In genomic region chr2:64007924-64008323, GRCh38 we compare ENCODE assay signal across 15 cellular contexts. TPM values are rescaled to one million over a fixed set of nuclear protein-coding genes. Genes with fewer than 3 reads are reported as not detected.
DNase-seq lines count a peak whose midpoint lies in the region; ATAC-seq and TF ChIP-seq lines count a peak whose summit lies in the region.
"Had no signal": no experiment of that assay in that cellular context is flagged by ENCODE, and none has a peak within 500 bp of the region (broad histone marks: within the 10 kb centered on the region; RNA-seq: fewer than 3 reads in every experiment).

No MANE protein-coding gene starts in this region.

- TF ChIP-seq CTCF in WTC11 (IDR thresholded peaks at IDR 0.05): no peak
- TF ChIP-seq CTCF in adrenal gland (IDR thresholded peaks at IDR 0.05): no peak

- H3K4me3 ChIP-seq in adrenal gland: no peak overlapping the region
- H3K4me3 ChIP-seq: BLaER1, GM23248 had no signal

- no peak for ATAC-seq in Right ventricle myocardium inferior
- ATAC-seq in Right ventricle myocardium superior (ENCODE audit: poor library complexity): no peak
- no peak for ATAC-seq in WTC11
- no peak for ATAC-seq in HG03097 (IDR thresholded peaks at IDR 0.05; ENCODE audit: low FRiP score, unreplicated experiment)

- H3K4me1 Mint-ChIP-seq in WTC11: peaks cover 4% of the 10 kb centered on the region

- no peaks in the 10 kb centered on the region for H3K36me3 ChIP-seq in adrenal gland (replicated peaks in 1 of 2)

- CTCF ChIA-PET in WTC11 (lab: Charles Lee): no interaction called here

- no peak overlapping the region for H3K4me3 Mint-ChIP-seq in WTC11
- H3K4me3 Mint-ChIP-seq: CD4-positive, CD25-positive, alpha-beta regulatory T cell had no signal

- no peaks in the 10 kb centered on the region for H3K36me3 Mint-ChIP-seq in WTC11

- WGBS in adrenal gland, 4 donors: 82 to 90% (median 85%) methylated on average over 7 of the region's 7 CpGs

- POLR2A ChIA-PET in WTC11 (lab: Charles Lee): no interaction called here

- no peaks in the 10 kb centered on the region; the same call in 1 of the 2 replicates for H3K9me3 Mint-ChIP-seq in WTC11

- intact Hi-C loops in Right ventricle myocardium inferior (cut with DNase I) (no loop called here), Right ventricle myocardium superior (cut with DNase I) (no loop called here), adrenal gland (cut with DNase I) (no loop called here)

- no peaks in the 10 kb centered on the region for H3K9me3 ChIP-seq in adrenal gland (replicated peaks in 1 of 3)

- TF ChIP-seq POLR2A in adrenal gland (IDR thresholded peaks at IDR 0.05): no peak

- DNase-seq in Right ventricle myocardium inferior (ENCODE audit: missing footprints) (peak; percentile 68), Right ventricle myocardium superior (no peak), SIG-M5 (lab: John Stamatoyannopoulos, UW) (peak; percentile 22), WTC11 (ENCODE audit: low spot score) (no peak), GDM1 (lab: John Stamatoyannopoulos, UW) (no peak), GOT3 (lab: John Stamatoyannopoulos, UW) (no peak), adrenal gland (no peak)
- DNase-seq: 8988T; AML-193; CD4-positive, CD25-positive, alpha-beta regulatory T cell; DMS53; GM23248; H7 had no signal

- no peak overlapping the region for H3K27ac ChIP-seq in adrenal gland
- H3K27ac ChIP-seq: BLaER1, GM23248 had no signal

- no peaks in the 10 kb centered on the region for H3K27me3 Mint-ChIP-seq in WTC11 (ENCODE audit: low read depth)
- H3K27me3 Mint-ChIP-seq: CD4-positive, CD25-positive, alpha-beta regulatory T cell had no signal

- no peaks in the 10 kb centered on the region for H3K27me3 ChIP-seq in adrenal gland
- H3K27me3 ChIP-seq: BLaER1 had no signal

- H3K27ac Mint-ChIP-seq in WTC11: peak overlapping the region; percentile 7; the same call in 1 of the 2 replicates

- peaks cover 0 to 24% of the 10 kb centered on the region in 2 donors for H3K4me1 ChIP-seq in adrenal gland (replicated peaks in 1 of 2)
- H3K4me1 ChIP-seq: BLaER1 had no signal

TF ChIP-seq in WTC11, 78 proteins besides CTCF, POLR2A, EP300 and RAD21:
- no peak for TF ChIP-seq E2F4 (CRISPR knock-in tag; IDR thresholded peaks at IDR 0.05; ENCODE audit: borderline replicate concordance, low read depth)
- no peak for TF ChIP-seq ZNF138 (CRISPR knock-in tag; conservative IDR thresholded peaks at IDR 0.05)
- no peak for TF ChIP-seq AFF4 (CRISPR knock-in tag; IDR thresholded peaks at IDR 0.05; ENCODE audit: borderline replicate concordance)
- no peak for TF ChIP-seq GTF2I (CRISPR knock-in tag; conservative IDR thresholded peaks at IDR 0.05)
- TF ChIP-seq CBFB (CRISPR knock-in tag; IDR thresholded peaks at IDR 0.05; ENCODE audit: low read depth): no peak
- no peak for TF ChIP-seq NFE2L1 (CRISPR knock-in tag; IDR thresholded peaks at IDR 0.05)
- no peak for TF ChIP-seq NFATC4 (CRISPR knock-in tag; IDR thresholded peaks at IDR 0.05)

RNA-seq across cellular contexts. Expression of gene VPS54, which starts 11.3 kb away (rescaled TPM):
- total RNA-seq in Right ventricle myocardium inferior (10.0 TPM), Right ventricle myocardium superior (8.8 TPM), WTC11 (2021) (12.4 to 14.6 TPM (median 13.5 TPM) in 3 replicates), adrenal gland (10 to 100 TPM; 15.3 to 33.1 (median 19.0) TPM)
- polyA plus RNA-seq in adrenal gland: 10 to 100 TPM; 15.1 to 27.5 (median 18.0) TPM

Comparison
In these comparisons a context has a peak if more than half of its experiments do, and no peak if none do; other contexts are left out.
1. DNase-seq: peak in Right ventricle myocardium inferior (single experiment) and SIG-M5 (single experiment); none in Right ventricle myocardium superior (single experiment), WTC11 (single experiment), GDM1 (single experiment), GOT3 (single experiment) and adrenal gland (0 of 7).